ENCODE assay signal across 8 cellular contexts in the genomic region with DNA sequence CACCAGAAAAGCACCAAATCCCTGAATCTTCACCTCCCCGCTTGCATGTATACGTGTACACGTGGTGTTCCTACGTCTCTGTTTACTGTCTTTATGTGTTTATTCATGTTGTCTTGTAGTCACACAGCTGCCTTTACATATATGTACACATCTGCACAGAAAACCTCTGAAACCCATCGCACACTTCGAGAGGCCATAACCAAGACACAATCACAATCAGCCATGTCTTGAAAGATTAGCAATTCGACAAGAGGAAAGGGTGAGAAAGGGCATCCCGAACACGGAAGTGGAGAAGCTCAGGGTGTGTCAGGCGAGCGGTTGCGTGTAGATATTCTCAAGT.
A peak's percentile ranks its signal among the peaks of the same experiment; 100 is the strongest.
DNase-seq lines count a peak whose midpoint lies in the region; ATAC-seq, FAIRE-seq and TF ChIP-seq lines count a peak whose summit lies in the region.

No MANE protein-coding gene starts in this region.

- ATAC-seq in activated CD8-positive, alpha-beta memory T cell treated with anti-CD3 and anti-CD28 coated beads, Interleukin-2, amount 10 ng/mL, durations not matched to agents 7 days and 5 days = no peak
- peak; percentile 5; the same call in 1 of the 3 replicates for ATAC-seq in SK-N-SH treated with all-trans-retinoic acid at 6 μM for 48 hours
- ATAC-seq in GM21737 (IDR thresholded peaks at IDR 0.05; ENCODE audit: unreplicated experiment) = no peak

- CTCF ChIA-PET in activated CD8-positive, alpha-beta memory T cell treated with anti-CD3 and anti-CD28 coated beads, Interleukin-2, amount 10 ng/mL, durations not matched to agents 7 days and 5 days (lab: Charles Lee) = interaction anchor here (0.7 to 8.6 kb wide), 55 partner anchors 9 to 886 kb away, joined by 3 to 142 read pairs (median 4); partner anchors contain the start of genes PPP1CB and TRMT61B

- no peak for TF ChIP-seq POLR2A in suprapubic skin (IDR thresholded peaks at IDR 0.05)

- H3K9me2 ChIP-seq in hepatocyte (replicated peaks; ENCODE audit: insufficient read depth) = no peaks in the 10 kb centered on the region

- no peaks in the 10 kb centered on the region for H4K20me1 ChIP-seq in hepatocyte (ENCODE audit: insufficient read depth, poor library complexity, severe bottlenecking)

- no peaks in the 10 kb centered on the region for H3K27me3 Mint-ChIP-seq in activated CD8-positive, alpha-beta memory T cell treated with anti-CD3 and anti-CD28 coated beads, Interleukin-2, amount 10 ng/mL, durations not matched to agents 7 days and 5 days

- H3K9me3 Mint-ChIP-seq in activated CD8-positive, alpha-beta memory T cell treated with anti-CD3 and anti-CD28 coated beads, Interleukin-2, amount 10 ng/mL, durations not matched to agents 7 days and 5 days (ENCODE audit: low read depth) = no peaks in the 10 kb centered on the region

- H3K4me3 Mint-ChIP-seq in activated CD8-positive, alpha-beta memory T cell treated with anti-CD3 and anti-CD28 coated beads, Interleukin-2, amount 10 ng/mL, durations not matched to agents 7 days and 5 days = no peak overlapping the region

- no peak for TF ChIP-seq EP300 in suprapubic skin (IDR thresholded peaks at IDR 0.05)

- H3K4me3 ChIP-seq in hepatocyte (no peak overlapping the region), suprapubic skin (peak overlapping the region; percentile 16), small intestine (ENCODE audit: low read depth in 1 of 2, low read length in 2 of 2) (no peak overlapping the region), foreskin fibroblast (ENCODE audit: low read depth in 1 of 2, low read length in 2 of 2) (no peak overlapping the region)

- H3K9me3 ChIP-seq in hepatocyte (ENCODE audit: low read depth) (no peaks in the 10 kb centered on the region), suprapubic skin (no peaks in the 10 kb centered on the region), small intestine (ENCODE audit: control insufficient read depth, low read depth) (no peaks in the 10 kb centered on the region)

- H3K36me3 Mint-ChIP-seq in activated CD8-positive, alpha-beta memory T cell treated with anti-CD3 and anti-CD28 coated beads, Interleukin-2, amount 10 ng/mL, durations not matched to agents 7 days and 5 days = peaks cover 2% of the 10 kb centered on the region

- H2AFZ ChIP-seq in hepatocyte = peak overlapping the region; percentile 59

- H3K27me3 ChIP-seq in hepatocyte (no peaks in the 10 kb centered on the region), suprapubic skin (no peaks in the 10 kb centered on the region), small intestine (ENCODE audit: control insufficient read depth in 2 of 2, insufficient read depth in 2 of 2, low read length in 2 of 2) (no peaks in the 10 kb centered on the region)

- FAIRE-seq in small intestine (lab: Jason Lieb, UNC) = no peak

- peaks cover 2% of the 10 kb centered on the region for H3K79me2 ChIP-seq in hepatocyte

- peak overlapping the region; percentile 83 for H3K27ac ChIP-seq in hepatocyte
- H3K27ac ChIP-seq in suprapubic skin = peak overlapping the region; percentile 88
- H3K27ac ChIP-seq in small intestine (ENCODE audit: low read depth in 1 of 2, low read length in 1 of 2) = peak overlapping the region in 1 of 2 donors; percentile 86

- H3K27ac Mint-ChIP-seq in activated CD8-positive, alpha-beta memory T cell treated with anti-CD3 and anti-CD28 coated beads, Interleukin-2, amount 10 ng/mL, durations not matched to agents 7 days and 5 days = peak overlapping the region; percentile 57

- H3K36me3 ChIP-seq in hepatocyte (replicated peaks; ENCODE audit: insufficient read depth, low read depth) (no peaks in the 10 kb centered on the region), suprapubic skin (no peaks in the 10 kb centered on the region), small intestine (ENCODE audit: control insufficient read depth in 2 of 2, insufficient read depth in 2 of 2, low read length in 2 of 2) (no peaks in the 10 kb centered on the region)

- peak overlapping the region; percentile 63 for H3K4me2 ChIP-seq in hepatocyte

- H3K4me1 ChIP-seq in hepatocyte (ENCODE audit: insufficient read depth) (peaks cover 14% of the 10 kb centered on the region), suprapubic skin (peaks cover 18% of the 10 kb centered on the region), small intestine (ENCODE audit: control insufficient read depth in 2 of 2, insufficient read depth in 1 of 2, low read depth in 1 of 2, low read length in 1 of 2) (peaks cover 0 to 2% of the 10 kb centered on the region in 2 donors)

- WGBS in hepatocyte (ENCODE audit: low lambda C conversion rate, missing lambda C conversion rate) = 33% methylated on average over 12 of the region's 12 CpGs
- WGBS in suprapubic skin = 31% methylated on average over 12 of the region's 12 CpGs
- WGBS in small intestine, 3 donors = 16 to 35% (median 22%) methylated on average over 12 of the region's 12 CpGs

- DNase-seq in activated CD8-positive, alpha-beta memory T cell treated with anti-CD3 and anti-CD28 coated beads, Interleukin-2, amount 10 ng/mL, durations not matched to agents 7 days and 5 days = no peak
- no peak for DNase-seq in activated CD8-positive, alpha-beta memory T cell treated with anti-CD3 and anti-CD28 coated beads, Interleukin-2, amount 50 U/mL, for 48 hours
- DNase-seq in hepatocyte (ENCODE audit: low spot score) (no peak), suprapubic skin (ENCODE audit: low spot score in 2 of 2) (no peak), small intestine (no peak), foreskin fibroblast (no peak)

- TF ChIP-seq CTCF in hepatocyte (IDR thresholded peaks at IDR 0.05; ENCODE audit: poor library complexity) (no peak), suprapubic skin (IDR thresholded peaks at IDR 0.05) (no peak), foreskin fibroblast (IDR thresholded peaks at IDR 0.05; ENCODE audit: low read depth, low read length) (no peak)

- peaks cover 14% of the 10 kb centered on the region for H3K4me1 Mint-ChIP-seq in activated CD8-positive, alpha-beta memory T cell treated with anti-CD3 and anti-CD28 coated beads, Interleukin-2, amount 10 ng/mL, durations not matched to agents 7 days and 5 days

TF ChIP-seq in SK-N-SH treated with all-trans-retinoic acid at 6 μM for 48 hours, 23 proteins besides CTCF, POLR2A, EP300 and RAD21:
- no peak for TF ChIP-seq ZNF70 (CRISPR knock-in tag; IDR thresholded peaks at IDR 0.05)
- TF ChIP-seq, protein P1, sequence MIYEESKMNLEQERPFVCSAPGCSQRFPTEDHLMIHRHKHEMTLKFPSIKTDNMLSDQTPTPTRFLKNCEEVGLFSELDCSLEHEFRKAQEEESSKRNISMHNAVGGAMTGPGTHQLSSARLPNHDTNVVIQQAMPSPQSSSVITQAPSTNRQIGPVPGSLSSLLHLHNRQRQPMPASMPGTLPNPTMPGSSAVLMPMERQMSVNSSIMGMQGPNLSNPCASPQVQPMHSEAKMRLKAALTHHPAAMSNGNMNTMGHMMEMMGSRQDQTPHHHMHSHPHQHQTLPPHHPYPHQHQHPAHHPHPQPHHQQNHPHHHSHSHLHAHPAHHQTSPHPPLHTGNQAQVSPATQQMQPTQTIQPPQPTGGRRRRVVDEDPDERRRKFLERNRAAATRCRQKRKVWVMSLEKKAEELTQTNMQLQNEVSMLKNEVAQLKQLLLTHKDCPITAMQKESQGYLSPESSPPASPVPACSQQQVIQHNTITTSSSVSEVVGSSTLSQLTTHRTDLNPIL (CRISPR knock-in tag; IDR thresholded peaks at IDR 0.05; ENCODE audit: low read depth) = no peak
- TF ChIP-seq PATZ1 (CRISPR knock-in tag; IDR thresholded peaks at IDR 0.05; ENCODE audit: borderline replicate concordance) = no peak
- TF ChIP-seq ZNF8 (CRISPR knock-in tag; IDR thresholded peaks at IDR 0.05) = no peak
- no peak for TF ChIP-seq BACH2 (CRISPR knock-in tag; IDR thresholded peaks at IDR 0.05; ENCODE audit: borderline replicate concordance)
- TF ChIP-seq SNAI2 (CRISPR knock-in tag; IDR thresholded peaks at IDR 0.05) = no peak
